In the genomic region with DNA sequence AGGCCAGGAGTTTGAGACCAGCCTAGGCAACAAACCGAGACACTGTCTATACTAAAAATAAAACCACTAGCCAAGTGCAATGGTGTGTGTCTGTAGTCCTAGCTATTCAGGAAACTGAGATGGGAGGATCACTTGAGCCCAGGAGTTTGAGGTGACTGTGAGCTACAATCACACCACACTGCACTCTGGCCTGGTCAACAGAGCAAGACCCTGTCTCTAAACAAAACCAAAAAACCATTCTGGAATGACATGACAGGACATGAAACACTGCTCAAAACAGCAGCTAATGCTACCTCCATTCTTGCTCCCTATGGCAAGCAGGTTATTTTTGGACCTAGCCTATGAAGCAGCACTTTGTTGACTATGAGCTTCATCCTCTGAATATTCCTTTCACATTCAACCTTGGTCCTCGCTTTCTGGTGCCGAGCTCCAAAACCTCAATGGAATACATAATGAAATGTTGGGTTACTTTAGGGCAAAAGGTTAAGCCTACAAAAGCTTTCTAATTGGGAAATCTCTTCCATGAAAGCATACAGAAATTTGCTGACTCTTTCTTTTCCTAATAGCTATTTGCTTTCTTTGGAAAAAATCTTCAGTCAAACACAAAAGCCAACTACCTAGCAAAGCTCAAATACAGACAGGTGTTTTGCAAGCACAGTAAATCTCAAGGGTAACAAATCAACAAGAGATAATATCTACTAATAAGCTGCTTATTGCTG, we compare ENCODE assay signal across 12 cellular contexts. TPM values are rescaled to one million over a fixed set of nuclear protein-coding genes. Genes with fewer than 3 reads are reported as not detected.
A peak's percentile ranks its signal among the peaks of the same experiment; 100 is the strongest.
DNase-seq lines count a peak whose midpoint lies in the region; ATAC-seq and TF ChIP-seq lines count a peak whose summit lies in the region.
"Had no signal": no experiment of that assay in that cellular context is flagged by ENCODE, and none has a peak within 500 bp of the region (broad histone marks: within the 10 kb centered on the region; RNA-seq: fewer than 3 reads in every experiment).

No MANE protein-coding gene starts in this region.

- no peak overlapping the region for H3K4me3 ChIP-seq in cardiac muscle cell
- no peak overlapping the region for H3K4me3 ChIP-seq in right atrium auricular region
- H3K4me3 ChIP-seq in right cardiac atrium (ENCODE audit: low read length), result no peak overlapping the region
- H3K4me3 ChIP-seq: body of pancreas had no signal

- peak in 1 of 2 donors; percentile 7 for ATAC-seq in right cardiac atrium
- ATAC-seq: activated CD8-positive, alpha-beta T cell treated with anti-CD3 and anti-CD28 coated beads for 36 hours; body of pancreas; HCT116 had no signal

- no peaks in the 10 kb centered on the region for H3K27me3 Mint-ChIP-seq in activated T-helper 2 cell treated with anti-CD3 and anti-CD28 coated beads, Interferon-gamma antibody, Interleukin-2, Interleukin-4, amounts not matched to agents 10 μg/mL and 5 μg/mL and 100 μg/mL, durations not matched to agents 14 hours and 24 hours and 36 hours (ENCODE audit: low read depth)
- H3K27me3 Mint-ChIP-seq: activated CD8-positive, alpha-beta T cell treated with anti-CD3 and anti-CD28 coated beads for 36 hours; naive thymus-derived CD4-positive, alpha-beta T cell had no signal

- H3K4me1 ChIP-seq in cardiac muscle cell (ENCODE audit: low read depth) (peaks cover 14% of the 10 kb centered on the region), right atrium auricular region (peaks cover 0 to 38% of the 10 kb centered on the region in 2 donors), right cardiac atrium (ENCODE audit: control insufficient read depth, insufficient read depth, low read length) (peaks cover 13% of the 10 kb centered on the region)

- H3K4me3 Mint-ChIP-seq in activated T-helper 2 cell treated with anti-CD3 and anti-CD28 coated beads, Interferon-gamma antibody, Interleukin-2, Interleukin-4, amounts not matched to agents 10 μg/mL and 5 μg/mL and 100 μg/mL, durations not matched to agents 14 hours and 24 hours and 36 hours (ENCODE audit: low read depth), result no peak overlapping the region
- H3K4me3 Mint-ChIP-seq: activated CD8-positive, alpha-beta T cell treated with anti-CD3 and anti-CD28 coated beads for 36 hours had no signal

- H3K27me3 ChIP-seq in cardiac muscle cell (no peaks in the 10 kb centered on the region), right atrium auricular region (no peaks in the 10 kb centered on the region), right cardiac atrium (ENCODE audit: control insufficient read depth, insufficient read depth) (no peaks in the 10 kb centered on the region)
- H3K27me3 ChIP-seq: body of pancreas had no signal

- no peak for DNase-seq in cardiac muscle cell (ENCODE audit: low read depth in 1 of 2, low spot score in 1 of 2)
- no peak for DNase-seq in right atrium auricular region (ENCODE audit: low spot score)
- DNase-seq in NCI-H69 (lab: John Stamatoyannopoulos, UW), result peak; percentile 75
- no peak for DNase-seq in right cardiac atrium
- no peak for DNase-seq in central memory CD4-positive, alpha-beta T cell
- DNase-seq in activated T-helper 2 cell treated with anti-CD3 and anti-CD28 coated beads, Interferon-gamma antibody, Interleukin-2, Interleukin-4, amounts not matched to agents 10 μg/mL and 5 μg/mL and 100 μg/mL, durations not matched to agents 14 hours and 24 hours and 36 hours (ENCODE audit: low spot score), result no peak
- DNase-seq in activated CD4-positive, CD25-positive, alpha-beta regulatory T cell (lab: John Stamatoyannopoulos, UW), result no peak
- no peak for DNase-seq in SIG-M5 treated with dmso at 0.1 percent for 504 hours (lab: John Stamatoyannopoulos, UW; ENCODE audit: unreplicated experiment)
- DNase-seq: activated CD8-positive, alpha-beta T cell treated with anti-CD3 and anti-CD28 coated beads for 36 hours; body of pancreas; naive thymus-derived CD4-positive, alpha-beta T cell had no signal

- TF ChIP-seq CTCF in cardiac muscle cell (IDR thresholded peaks at IDR 0.05; ENCODE audit: low read depth, low read length) (no peak), right atrium auricular region (IDR thresholded peaks at IDR 0.05) (no peak)

- intact Hi-C loops in right cardiac atrium (cut with DNase I), result no loop called here
- intact Hi-C loops in activated T-helper 2 cell treated with anti-CD3 and anti-CD28 coated beads, Interferon-gamma antibody, Interleukin-2, Interleukin-4, amounts not matched to agents 10 μg/mL and 5 μg/mL and 100 μg/mL, durations not matched to agents 14 hours and 24 hours and 36 hours (cut with micrococcal nuclease), result no loop called here

- 67% methylated on average over 3 of the region's 3 CpGs for WGBS in right cardiac atrium

- no peak overlapping the region for H3K27ac Mint-ChIP-seq in activated T-helper 2 cell treated with anti-CD3 and anti-CD28 coated beads, Interferon-gamma antibody, Interleukin-2, Interleukin-4, amounts not matched to agents 10 μg/mL and 5 μg/mL and 100 μg/mL, durations not matched to agents 14 hours and 24 hours and 36 hours
- H3K27ac Mint-ChIP-seq: naive thymus-derived CD4-positive, alpha-beta T cell had no signal

- H3K36me3 ChIP-seq in cardiac muscle cell (no peaks in the 10 kb centered on the region), right atrium auricular region (no peaks in the 10 kb centered on the region)

- H3K4me1 Mint-ChIP-seq in activated T-helper 2 cell treated with anti-CD3 and anti-CD28 coated beads, Interferon-gamma antibody, Interleukin-2, Interleukin-4, amounts not matched to agents 10 μg/mL and 5 μg/mL and 100 μg/mL, durations not matched to agents 14 hours and 24 hours and 36 hours (ENCODE audit: low read depth), result peaks cover 43% of the 10 kb centered on the region

- peak overlapping the region; percentile 78 for H3K27ac ChIP-seq in cardiac muscle cell
- H3K27ac ChIP-seq in right atrium auricular region, result no peak overlapping the region
- H3K27ac ChIP-seq in right cardiac atrium (ENCODE audit: low read length), result peak overlapping the region; percentile 30

- H3K36me3 Mint-ChIP-seq in activated T-helper 2 cell treated with anti-CD3 and anti-CD28 coated beads, Interferon-gamma antibody, Interleukin-2, Interleukin-4, amounts not matched to agents 10 μg/mL and 5 μg/mL and 100 μg/mL, durations not matched to agents 14 hours and 24 hours and 36 hours (ENCODE audit: low read depth), result peaks cover 8% of the 10 kb centered on the region

- H3K9me3 ChIP-seq in cardiac muscle cell (ENCODE audit: low read depth), result no peaks in the 10 kb centered on the region
- no peaks in the 10 kb centered on the region for H3K9me3 ChIP-seq in right atrium auricular region
- H3K9me3 ChIP-seq in right cardiac atrium (ENCODE audit: control insufficient read depth, low read length), result no peaks in the 10 kb centered on the region
- H3K9me3 ChIP-seq: body of pancreas had no signal

- H3K9me3 Mint-ChIP-seq in activated T-helper 2 cell treated with anti-CD3 and anti-CD28 coated beads, Interferon-gamma antibody, Interleukin-2, Interleukin-4, amounts not matched to agents 10 μg/mL and 5 μg/mL and 100 μg/mL, durations not matched to agents 14 hours and 24 hours and 36 hours, result no peaks in the 10 kb centered on the region
- H3K9me3 Mint-ChIP-seq: activated CD8-positive, alpha-beta T cell treated with anti-CD3 and anti-CD28 coated beads for 36 hours; naive thymus-derived CD4-positive, alpha-beta T cell had no signal

RNA-seq across cellular contexts. Expression of gene SIK3, which starts 21.1 kb away (rescaled TPM):
- total RNA-seq in cardiac muscle cell (27.4 and 58.5 TPM in 2 replicates), right atrium auricular region (10 to 100 TPM; 27.0 to 40.1 TPM), right cardiac atrium (10 to 100 TPM; 34.2 to 46.6 (median 36.9) TPM)
- polyA plus RNA-seq in cardiac muscle cell (29.1 and 39.7 TPM in 2 replicates), right cardiac atrium (13.4 TPM)
- 25.3 and 25.6 TPM in 2 replicates for total RNA-seq in activated T-helper 2 cell treated with anti-CD3 and anti-CD28 coated beads, Interferon-gamma antibody, Interleukin-2, Interleukin-4, amounts not matched to agents 10 μg/mL and 5 μg/mL and 100 μg/mL, durations not matched to agents 14 hours and 24 hours and 36 hours

Comparison
In these comparisons a context has a peak if more than half of its experiments do, and no peak if none do; other contexts are left out.
1. H3K27ac ChIP-seq: peak in cardiac muscle cell (single experiment) and right cardiac atrium (single experiment); none in right atrium auricular region (0 of 2).